20 cellular contexts compared by ENCODE assay signal in genomic region chr3:50325497-50326181, GRCh38. TPM values are rescaled to one million over a fixed set of nuclear protein-coding genes. Genes with fewer than 3 reads are reported as not detected.
DNase-seq lines count a peak whose midpoint lies in the region; ATAC-seq and TF ChIP-seq lines count a peak whose summit lies in the region.
"Had no signal": no experiment of that assay in that cellular context is flagged by ENCODE, and none has a peak within 500 bp of the region (broad histone marks: within the 10 kb centered on the region; RNA-seq: fewer than 3 reads in every experiment).

No MANE protein-coding gene starts in this region.

- H3K27ac ChIP-seq in DND-41 (ENCODE audit: low read length) (no peak overlapping the region), gastrocnemius medialis (peak overlapping the region; percentile 93 to 96 (median 95))

- peaks cover 64% of the 10 kb centered on the region for H3K36me3 Mint-ChIP-seq in activated T-cell treated with anti-CD3 and anti-CD28 coated beads, Interleukin-2, amount 50 U/mL, for 24 hours (ENCODE audit: low read depth)
- peaks cover 13% of the 10 kb centered on the region for H3K36me3 Mint-ChIP-seq in central memory CD8-positive, alpha-beta T cell (ENCODE audit: insufficient read depth)
- H3K36me3 Mint-ChIP-seq: IgD-negative memory B cell, natural killer cell had no signal

- ATAC-seq in DND-41 (ENCODE audit: insufficient read depth, low read depth) (no peak), gastrocnemius medialis (no peak)
- no peak for ATAC-seq in central memory CD8-positive, alpha-beta T cell (replicated peaks; ENCODE audit: extremely low read depth, poor library complexity, severe bottlenecking)
- ATAC-seq: CD8-positive, alpha-beta T cell; natural killer cell had no signal

- no peak overlapping the region for H2AFZ ChIP-seq in DND-41 (ENCODE audit: low read depth, low read length)

- H3K4me3 Mint-ChIP-seq in activated T-cell treated with anti-CD3 and anti-CD28 coated beads, Interleukin-2, amount 50 U/mL, for 24 hours = no peak overlapping the region
- H3K4me3 Mint-ChIP-seq in central memory CD8-positive, alpha-beta T cell = no peak overlapping the region

- H3K27ac Mint-ChIP-seq in activated T-cell treated with anti-CD3 and anti-CD28 coated beads, Interleukin-2, amount 50 U/mL, for 24 hours = peak overlapping the region; percentile 67
- H3K27ac Mint-ChIP-seq in central memory CD8-positive, alpha-beta T cell (ENCODE audit: low read depth) = peak overlapping the region; percentile 55
- H3K27ac Mint-ChIP-seq: activated naive CD4-positive, alpha-beta T cell treated with anti-CD3 and anti-CD28 coated beads for 36 hours had no signal

- peaks cover 17% of the 10 kb centered on the region; the same call in 1 of the 2 replicates for H4K20me1 ChIP-seq in DND-41 (ENCODE audit: insufficient read depth, low read length)

- H3K27me3 Mint-ChIP-seq in activated T-cell treated with anti-CD3 and anti-CD28 coated beads, Interleukin-2, amount 50 U/mL, for 24 hours = no peaks in the 10 kb centered on the region
- no peaks in the 10 kb centered on the region for H3K27me3 Mint-ChIP-seq in central memory CD8-positive, alpha-beta T cell
- H3K27me3 Mint-ChIP-seq: IgD-negative memory B cell had no signal

- TF ChIP-seq POLR2A in gastrocnemius medialis (IDR thresholded peaks at IDR 0.05) = no peak

- no peaks in the 10 kb centered on the region for H3K9me3 Mint-ChIP-seq in activated T-cell treated with anti-CD3 and anti-CD28 coated beads, Interleukin-2, amount 50 U/mL, for 24 hours
- no peaks in the 10 kb centered on the region for H3K9me3 Mint-ChIP-seq in central memory CD8-positive, alpha-beta T cell
- H3K9me3 Mint-ChIP-seq: activated naive CD4-positive, alpha-beta T cell treated with anti-CD3 and anti-CD28 coated beads for 36 hours; CD8-positive, alpha-beta T cell; IgD-negative memory B cell; natural killer cell had no signal

- H3K9me3 ChIP-seq in DND-41 (ENCODE audit: insufficient read depth, low read length, severe bottlenecking) (no peaks in the 10 kb centered on the region), gastrocnemius medialis (no peaks in the 10 kb centered on the region)
- H3K9me3 ChIP-seq: MG63 had no signal

- peak overlapping the region; percentile 23 for H3K4me2 ChIP-seq in DND-41 (ENCODE audit: insufficient read depth, low read length)

- in situ Hi-C loops in gastrocnemius medialis (cut with MboI; ENCODE audit: low sequenced_read_pairs in 4 of 4) = no loop called here

- peaks cover 40% of the 10 kb centered on the region for H3K36me3 ChIP-seq in DND-41 (ENCODE audit: insufficient read depth, low read length)
- H3K36me3 ChIP-seq in gastrocnemius medialis = peaks cover 0 to 31% of the 10 kb centered on the region in 2 donors

- no peak for DNase-seq in activated T-cell treated with anti-CD3 and anti-CD28 coated beads, Interleukin-2, amount 50 U/mL, for 24 hours
- DNase-seq in activated T-cell treated with anti-CD3 and anti-CD28 coated beads, Interleukin-2, amount 50 U/mL, for 48 hours = no peak
- no peak for DNase-seq in DND-41
- no peak for DNase-seq in central memory CD8-positive, alpha-beta T cell (ENCODE audit: low spot score in 2 of 2)
- no peak for DNase-seq in gastrocnemius medialis
- DNase-seq in HK-2 (ENCODE audit: unreplicated experiment) = no peak
- no peak for DNase-seq in NCI-H2196 (lab: John Stamatoyannopoulos, UW; ENCODE audit: unreplicated experiment)
- no peak for DNase-seq in stimulated activated naive CD4-positive, alpha-beta T cell (lab: John Stamatoyannopoulos, UW)
- DNase-seq: activated CD8-positive, alpha-beta memory T cell treated with anti-CD3 and anti-CD28 coated beads, Interleukin-2, amount 50 U/mL, for 4 hours; activated naive CD4-positive, alpha-beta T cell treated with anti-CD3 and anti-CD28 coated beads for 36 hours; CD8-positive, alpha-beta T cell; DMS79; foreskin fibroblast; HCEC 1CT; kidney; MG63; natural killer cell; NCI-H774 had no signal

- H3K9ac ChIP-seq in DND-41 (ENCODE audit: low read depth, low read length) = peak overlapping the region; percentile 21

- TF ChIP-seq CTCF in DND-41 (IDR thresholded peaks at IDR 0.05; ENCODE audit: borderline replicate concordance, extremely low read depth, low read length, poor library complexity, severe bottlenecking) (no peak), gastrocnemius medialis (IDR thresholded peaks at IDR 0.05 in 4 of 5, conservative IDR thresholded peaks at IDR 0.05 in 1 of 5) (no peak)

- H3K4me1 ChIP-seq in DND-41 (ENCODE audit: insufficient read depth, low read length) (peaks cover 58% of the 10 kb centered on the region), gastrocnemius medialis (peaks cover 32 to 35% of the 10 kb centered on the region in 2 donors)

- H3K4me3 ChIP-seq in DND-41 (ENCODE audit: low read depth in 1 of 2, low read length in 2 of 2) (no peak overlapping the region), gastrocnemius medialis (no peak overlapping the region)
- H3K4me3 ChIP-seq: coronary artery, MG63 had no signal

- no peaks in the 10 kb centered on the region for H3K27me3 ChIP-seq in DND-41 (ENCODE audit: insufficient read depth, low read length, poor library complexity)
- no peaks in the 10 kb centered on the region for H3K27me3 ChIP-seq in gastrocnemius medialis
- H3K27me3 ChIP-seq: MG63 had no signal

- peaks cover 34% of the 10 kb centered on the region for H3K4me1 Mint-ChIP-seq in activated T-cell treated with anti-CD3 and anti-CD28 coated beads, Interleukin-2, amount 50 U/mL, for 24 hours (ENCODE audit: low read depth)
- peaks cover 41% of the 10 kb centered on the region for H3K4me1 Mint-ChIP-seq in central memory CD8-positive, alpha-beta T cell

- intact Hi-C loops in gastrocnemius medialis (cut with DNase I; ENCODE audit: low total_unique reads) = loop anchor here (2.0 kb wide), 1 partner anchor 65 kb away; no protein-coding TSS in a partner anchor

- H3K79me2 ChIP-seq in DND-41 (ENCODE audit: insufficient read depth, low read length) = peaks cover 30% of the 10 kb centered on the region

RNA-seq across cellular contexts. Expression of gene TUSC2, which starts 2.4 kb away (rescaled TPM):
- 10 to 100 TPM; 38.5 to 72.7 (median 51.5) TPM for total RNA-seq in gastrocnemius medialis

RNA-seq across cellular contexts. Expression of gene HYAL2, which starts 3.1 kb away (rescaled TPM):
- total RNA-seq in gastrocnemius medialis = 10 to 100 TPM; 47.0 to 69.8 (median 65.4) TPM

RNA-seq across cellular contexts. Expression of gene RASSF1, which starts 15.0 kb away (rescaled TPM):
- 10 to 100 TPM; 13.3 to 22.5 (median 18.0) TPM for total RNA-seq in gastrocnemius medialis

RNA-seq across cellular contexts. Expression of gene ZMYND10, which starts 19.9 kb away (rescaled TPM):
- 1 to 10 TPM in 1 of 4 donors, not detected in 3; 3.0 TPM for total RNA-seq in gastrocnemius medialis

RNA-seq across cellular contexts. Expression of gene HYAL1, which starts 22.3 kb away (rescaled TPM):
- total RNA-seq in gastrocnemius medialis = 10 to 100 TPM in 2 of 4 donors, 1 to 10 TPM in 2; 3.6 to 14.6 (median 9.1) TPM
- total RNA-seq: activated naive CD4-positive, alpha-beta T cell treated with anti-CD3 and anti-CD28 coated beads for 36 hours had no signal
